In genomic region chr18:5862127-5862526, GRCh38 we compare ENCODE assay signal across 6 cellular contexts. TPM values are rescaled to one million over a fixed set of nuclear protein-coding genes. Genes with fewer than 3 reads are reported as not detected.
"Had no signal": no experiment of that assay in that cellular context is flagged by ENCODE, and none has a peak within 500 bp of the region (broad histone marks: within the 10 kb centered on the region; RNA-seq: fewer than 3 reads in every experiment).

No MANE protein-coding gene starts in this region.

RNA-seq across cellular contexts. Expression of gene TMEM200C, which starts 33.2 kb away (rescaled TPM):
- total RNA-seq: lung microvascular endothelial cell; myocyte; naive thymus-derived CD4-positive, alpha-beta T cell had no signal
- polyA plus RNA-seq: immature natural killer cell; keratinocyte; mammary epithelial cell; naive thymus-derived CD4-positive, alpha-beta T cell had no signal
